Comparison of ENCODE assay signal across 16 cellular contexts in the genomic region with DNA sequence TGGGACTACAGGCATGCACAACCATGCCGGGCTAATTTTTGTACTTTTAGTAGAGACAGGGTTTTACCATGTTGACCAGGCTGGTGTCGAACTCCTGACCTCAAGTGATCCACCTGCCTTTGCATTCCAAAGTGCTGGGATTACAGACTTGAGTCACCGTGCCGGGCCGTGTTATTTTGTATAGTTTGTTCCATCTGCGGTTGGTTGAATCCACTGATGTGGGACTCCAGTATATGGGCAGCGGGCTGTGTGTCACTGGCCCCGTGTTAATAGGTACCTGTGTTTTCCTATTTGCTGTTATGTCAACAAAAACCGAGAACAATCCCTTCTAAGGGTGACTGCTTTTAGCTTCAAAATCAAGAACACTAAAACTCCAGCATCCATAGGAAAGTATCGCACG.
A peak's percentile ranks its signal among the peaks of the same experiment; 100 is the strongest.
DNase-seq lines count a peak whose midpoint lies in the region; TF ChIP-seq lines count a peak whose summit lies in the region.
"Had no signal": no experiment of that assay in that cellular context is flagged by ENCODE, and none has a peak within 500 bp of the region (broad histone marks: within the 10 kb centered on the region; RNA-seq: fewer than 3 reads in every experiment).

No MANE protein-coding gene starts in this region.

- H3K4me1 Mint-ChIP-seq in progenitor cell of endocrine pancreas (ENCODE audit: low read depth): peaks cover 13% of the 10 kb centered on the region

- H4K91ac ChIP-seq in trophoblast cell (ENCODE audit: low read depth, low read length): peak overlapping the region; percentile 45

- TF ChIP-seq EP300 in SK-N-SH (IDR thresholded peaks at IDR 0.05; ENCODE audit: borderline replicate concordance in 1 of 2, low read depth in 1 of 2, low read length in 1 of 2): no peak

- H3K4me2 ChIP-seq in BLaER1 treated with 17β-estradiol and CSF1 and Interleukin-3, amounts not matched to agents 10 nM and 100 nM: peak overlapping the region; percentile 63 to 93 (median 80); a peak in 20 of 22 replicates
- H3K4me2 ChIP-seq in PC-9 (peak overlapping the region; percentile 74; the same call in 1 of the 2 replicates), trophoblast cell (ENCODE audit: low read length) (no peak overlapping the region), SK-N-SH (no peak overlapping the region)

- H3K4me1 ChIP-seq in BLaER1 treated with 17β-estradiol and CSF1 and Interleukin-3, amounts not matched to agents 10 nM and 100 nM: peaks cover 61 to 84% (median 70%) of the 10 kb centered on the region in 10 experiments
- H3K4me1 ChIP-seq in PC-9 (replicated peaks; ENCODE audit: insufficient read depth): peaks cover 63% of the 10 kb centered on the region
- peaks cover 10 to 13% of the 10 kb centered on the region in 2 donors for H3K4me1 ChIP-seq in esophagus (ENCODE audit: control insufficient read depth in 2 of 2, insufficient read depth in 2 of 2, low read length in 1 of 2)
- peaks cover 23 to 32% of the 10 kb centered on the region in 2 experiments for H3K4me1 ChIP-seq in trophoblast cell (ENCODE audit: control insufficient read depth in 1 of 2, insufficient read depth in 2 of 2, low read length in 2 of 2)
- peaks cover 2 to 28% of the 10 kb centered on the region in 2 experiments; a peak in 3 of 4 replicates for H3K4me1 ChIP-seq in SK-N-SH (ENCODE audit: control insufficient read depth in 1 of 2, insufficient read depth in 2 of 2, low read depth in 1 of 2, low read length in 1 of 2)

- no peak overlapping the region for H3K27ac Mint-ChIP-seq in progenitor cell of endocrine pancreas
- H3K27ac Mint-ChIP-seq: activated B cell treated with CpG ODN at 0.5 μM for 24 hours; CD4-positive, alpha-beta T cell; stimulated activated naive B cell treated with anti-CD40 and anti-IgM and Interleukin-4, amounts not matched to agents 10 μg/mL and 1 μg/mL and 100 μg/mL, for 72 hours had no signal

- peak overlapping the region; percentile 98 for H2BK5ac ChIP-seq in trophoblast cell (ENCODE audit: low read depth, low read length, poor library complexity)

- no peak overlapping the region for H3K4me3 Mint-ChIP-seq in progenitor cell of endocrine pancreas (ENCODE audit: low read depth)
- H3K4me3 Mint-ChIP-seq: activated B cell treated with CpG ODN at 0.5 μM for 24 hours; central memory CD8-positive, alpha-beta T cell; stimulated activated naive B cell treated with anti-CD40 and anti-IgM and Interleukin-4, amounts not matched to agents 10 μg/mL and 1 μg/mL and 100 μg/mL, for 72 hours had no signal

- peaks cover 0 to 3% (median 0%) of the 10 kb centered on the region in 11 experiments; a peak in 2 of 22 replicates for H3K9me3 ChIP-seq in BLaER1 treated with 17β-estradiol and CSF1 and Interleukin-3, amounts not matched to agents 10 nM and 100 nM (replicated peaks in 1 of 11)
- H3K9me3 ChIP-seq in PC-9 (ENCODE audit: insufficient read depth, low read depth) (no peaks in the 10 kb centered on the region), esophagus (ENCODE audit: control insufficient read depth in 2 of 2, insufficient read depth in 1 of 2, low read depth in 1 of 2, low read length in 1 of 2) (no peaks in the 10 kb centered on the region), trophoblast cell (ENCODE audit: insufficient read depth, low read depth, low read length) (no peaks in the 10 kb centered on the region), SK-N-SH (no peaks in the 10 kb centered on the region)

- no peak overlapping the region for H4K8ac ChIP-seq in trophoblast cell (ENCODE audit: low read depth, low read length)

- H3K36me3 Mint-ChIP-seq in progenitor cell of endocrine pancreas (ENCODE audit: insufficient read depth): no peaks in the 10 kb centered on the region

- H3K18ac ChIP-seq in trophoblast cell (ENCODE audit: low read length): peak overlapping the region; percentile 14

- peak overlapping the region; percentile 78 for H2BK12ac ChIP-seq in trophoblast cell (ENCODE audit: low read length)

- BruUV-seq in PC-9 (replicated peaks; lab: Mats Ljungman, UMichigan): no TSS peak

- H3K9me3 Mint-ChIP-seq in progenitor cell of endocrine pancreas (ENCODE audit: low read depth): no peaks in the 10 kb centered on the region
- H3K9me3 Mint-ChIP-seq: activated B cell treated with CpG ODN at 0.5 μM for 24 hours; CD4-positive, alpha-beta T cell; central memory CD8-positive, alpha-beta T cell; stimulated activated naive B cell treated with anti-CD40 and anti-IgM and Interleukin-4, amounts not matched to agents 10 μg/mL and 1 μg/mL and 100 μg/mL, for 72 hours had no signal

- no peak overlapping the region for H3K14ac ChIP-seq in trophoblast cell (ENCODE audit: low read length)

- TF ChIP-seq CTCF in PC-9 (conservative IDR thresholded peaks at IDR 0.05) (no peak), progenitor cell of endocrine pancreas (IDR thresholded peaks at IDR 0.05; ENCODE audit: unreplicated experiment) (no peak), SK-N-SH (IDR thresholded peaks at IDR 0.05) (no peak)

- H3K9ac ChIP-seq in BLaER1 treated with 17β-estradiol and CSF1 and Interleukin-3, amounts not matched to agents 10 nM and 100 nM: peak overlapping the region in 1 of 11 experiments; percentile 85; a peak in 1 of 22 replicates
- H3K9ac ChIP-seq in trophoblast cell (ENCODE audit: low read length) (no peak overlapping the region), SK-N-SH (no peak overlapping the region)

- intact Hi-C loops in PC-9 (cut with micrococcal nuclease; ENCODE audit: unreplicated experiment): no loop called here

- no peaks in the 10 kb centered on the region for H3K36me3 ChIP-seq in BLaER1 treated with 17β-estradiol and CSF1 and Interleukin-3, amounts not matched to agents 10 nM and 100 nM
- H3K36me3 ChIP-seq in PC-9 (ENCODE audit: low read depth): no peaks in the 10 kb centered on the region
- no peaks in the 10 kb centered on the region for H3K36me3 ChIP-seq in esophagus (ENCODE audit: control insufficient read depth in 2 of 2, insufficient read depth in 2 of 2, low read length in 1 of 2)
- H3K36me3 ChIP-seq in trophoblast cell (ENCODE audit: control insufficient read depth in 1 of 2, insufficient read depth in 2 of 2, low read length in 2 of 2): no peaks in the 10 kb centered on the region
- no peaks in the 10 kb centered on the region for H3K36me3 ChIP-seq in SK-N-SH (replicated peaks in 1 of 2; ENCODE audit: control insufficient read depth in 1 of 2, insufficient read depth in 2 of 2, low read length in 1 of 2)

- H2AK5ac ChIP-seq in trophoblast cell (ENCODE audit: low read length): peak overlapping the region; percentile 81

- H3K79me2 ChIP-seq in PC-9 (ENCODE audit: low read depth) (no peaks in the 10 kb centered on the region), trophoblast cell (ENCODE audit: control insufficient read depth, insufficient read depth, low read length, poor library complexity) (peaks cover 3% of the 10 kb centered on the region), SK-N-SH (ENCODE audit: insufficient read depth) (no peaks in the 10 kb centered on the region)

- H3K27ac ChIP-seq in BLaER1 treated with 17β-estradiol and CSF1 and Interleukin-3, amounts not matched to agents 10 nM and 100 nM: peak overlapping the region; percentile 71 to 97 (median 80); a peak in 16 of 22 replicates
- H3K27ac ChIP-seq in PC-9: peak overlapping the region; percentile 100
- peak overlapping the region; percentile 28 to 98 for H3K27ac ChIP-seq in esophagus (ENCODE audit: low read depth in 2 of 2, low read length in 1 of 2)
- H3K27ac ChIP-seq in trophoblast cell (ENCODE audit: low read depth, low read length): no peak overlapping the region
- H3K27ac ChIP-seq in SK-N-SH (ENCODE audit: low read depth in 2 of 2, low read length in 1 of 2): peak overlapping the region in 1 of 2 experiments; percentile 100; a peak in 2 of 4 replicates

- no peak for TF ChIP-seq RAD21 in SK-N-SH (IDR thresholded peaks at IDR 0.05; ENCODE audit: low read length)

- WGBS in esophagus, 2 donors: 83 to 87% methylated on average over 11 of the region's 11 CpGs
- WGBS in trophoblast cell (ENCODE audit: extremely low coverage, insufficient coverage, insufficient read length): no CpG with 5 or more reads among the region's 11 CpGs
- WGBS in SK-N-SH (ENCODE audit: low lambda C conversion rate): 92% methylated on average over 11 of the region's 11 CpGs

- POLR2A ChIA-PET in PC-9 (lab: Charles Lee; ENCODE audit: unreplicated experiment): no interaction called here
- POLR2A ChIA-PET in SK-N-SH (lab: Yijun Ruan, JAX): no interaction called here

- H3K23ac ChIP-seq in trophoblast cell (ENCODE audit: low read length): no peak overlapping the region

- peak overlapping the region; percentile 8 for H2BK120ac ChIP-seq in trophoblast cell (ENCODE audit: insufficient read depth, low read length, poor library complexity)

- no peaks in the 10 kb centered on the region for H3K27me3 ChIP-seq in BLaER1 treated with 17β-estradiol and CSF1 and Interleukin-3, amounts not matched to agents 10 nM and 100 nM
- H3K27me3 ChIP-seq in PC-9 (ENCODE audit: insufficient read depth, low read depth) (no peaks in the 10 kb centered on the region), esophagus (ENCODE audit: control insufficient read depth in 1 of 2, insufficient read depth in 2 of 2, low read length in 2 of 2) (no peaks in the 10 kb centered on the region), trophoblast cell (ENCODE audit: insufficient read depth, low read length) (no peaks in the 10 kb centered on the region), SK-N-SH (ENCODE audit: insufficient read depth) (no peaks in the 10 kb centered on the region)

- H3K4ac ChIP-seq in trophoblast cell (ENCODE audit: low read depth, low read length): peak overlapping the region; percentile 9

- H3K27me3 Mint-ChIP-seq in progenitor cell of endocrine pancreas: no peaks in the 10 kb centered on the region
- H3K27me3 Mint-ChIP-seq: activated B cell treated with CpG ODN at 0.5 μM for 24 hours; CD4-positive, alpha-beta T cell; stimulated activated naive B cell treated with anti-CD40 and anti-IgM and Interleukin-4, amounts not matched to agents 10 μg/mL and 1 μg/mL and 100 μg/mL, for 72 hours had no signal

- H3K9me2 ChIP-seq in PC-9 (ENCODE audit: insufficient read depth): no peaks in the 10 kb centered on the region
- no peaks in the 10 kb centered on the region for H3K9me2 ChIP-seq in SK-N-SH

- CTCF ChIA-PET in PC-9 (lab: Charles Lee): no interaction called here
- CTCF ChIA-PET in SK-N-SH (lab: Yijun Ruan, JAX): no interaction called here

- no peak overlapping the region for H4K12ac ChIP-seq in trophoblast cell (ENCODE audit: low read depth, low read length)

- H2AFZ ChIP-seq in PC-9 (no peak overlapping the region), trophoblast cell (ENCODE audit: insufficient read depth, low read length, poor library complexity) (no peak overlapping the region), SK-N-SH (ENCODE audit: low read depth) (no peak overlapping the region)

- DNase-seq in PC-9 (no peak), trophoblast cell (peak; percentile 72 to 76), progenitor cell of endocrine pancreas (ENCODE audit: low spot score, unreplicated experiment) (no peak), SK-N-SH (no peak), NCI-H1092 treated with DMSO at 0.1 percent for 48 hours (lab: John Stamatoyannopoulos, UW) (no peak), NCI-H1417 (lab: John Stamatoyannopoulos, UW) (no peak)
- DNase-seq: ACHN; activated B cell treated with CpG ODN at 0.5 μM for 24 hours; CD4-positive, alpha-beta T cell; foreskin fibroblast; NCI-H226; stimulated activated naive B cell treated with anti-CD40 and anti-IgM and Interleukin-4, amounts not matched to agents 10 μg/mL and 1 μg/mL and 100 μg/mL, for 72 hours; T-helper 1 cell had no signal

- H3K4me3 ChIP-seq in BLaER1 treated with 17β-estradiol and CSF1 and Interleukin-3, amounts not matched to agents 10 nM and 100 nM: no peak overlapping the region; a peak in 1 of 20 replicates
- H3K4me3 ChIP-seq in PC-9 (no peak overlapping the region), esophagus (ENCODE audit: low read depth in 1 of 2, low read length in 2 of 2) (no peak overlapping the region), trophoblast cell (ENCODE audit: low read depth, low read length) (no peak overlapping the region), SK-N-SH (ENCODE audit: low read depth in 2 of 2, low read length in 1 of 2) (no peak overlapping the region)

- no peaks in the 10 kb centered on the region for H4K20me1 ChIP-seq in BLaER1 treated with 17β-estradiol and CSF1 and Interleukin-3, amounts not matched to agents 10 nM and 100 nM
- H4K20me1 ChIP-seq in PC-9 (ENCODE audit: insufficient read depth): no peaks in the 10 kb centered on the region
- H4K20me1 ChIP-seq in SK-N-SH (ENCODE audit: insufficient read depth): no peaks in the 10 kb centered on the region

- peaks cover 36% of the 10 kb centered on the region for H3K79me1 ChIP-seq in trophoblast cell (ENCODE audit: low read length)

- H3F3A ChIP-seq in PC-9 (ENCODE audit: insufficient read depth, low read depth) (peaks cover 48% of the 10 kb centered on the region), SK-N-SH (replicated peaks; ENCODE audit: insufficient read depth) (peaks cover 35% of the 10 kb centered on the region)

Comparison
In these comparisons a context has a peak if more than half of its experiments do, and no peak if none do; other contexts are left out.
1. H3K4me2 ChIP-seq: peak in BLaER1 treated with 17β-estradiol and CSF1 and Interleukin-3, amounts not matched to agents 10 nM and 100 nM (11 of 11) and PC-9 (single experiment); none in trophoblast cell (single experiment) and SK-N-SH (single experiment).
2. DNase-seq: peak in trophoblast cell (2 of 2); none in PC-9 (0 of 2), progenitor cell of endocrine pancreas (single experiment), SK-N-SH (single experiment), NCI-H1092 treated with DMSO at 0.1 percent for 48 hours (single experiment) and NCI-H1417 (0 of 3).